1 cellular context compared by ENCODE assay signal in genomic region chr12:120500577-120500976, GRCh38.
TF ChIP-seq lines count a peak whose summit lies in the region.

No MANE protein-coding gene starts in this region.

TF ChIP-seq in K562, 482 proteins besides CTCF, POLR2A, EP300 and RAD21:
- TF ChIP-seq ZNF23 (CRISPR knock-in tag; IDR thresholded peaks at IDR 0.05) (no peak), RFX1 (IDR thresholded peaks at IDR 0.05) (peak; percentile 54), CHD1 (IDR thresholded peaks at IDR 0.05; ENCODE audit: low read length) (no peak), ZNF165 (CRISPR knock-in tag; IDR thresholded peaks at IDR 0.05; ENCODE audit: borderline replicate concordance) (no peak), CTBP1 (IDR thresholded peaks at IDR 0.05; ENCODE audit: borderline replicate concordance) (no peak), E2F5 (CRISPR knock-in tag; IDR thresholded peaks at IDR 0.05) (no peak)
TF ChIP-seq in K562: peak in this region for 1.
